8 cellular contexts compared by ENCODE assay signal in the genomic region with DNA sequence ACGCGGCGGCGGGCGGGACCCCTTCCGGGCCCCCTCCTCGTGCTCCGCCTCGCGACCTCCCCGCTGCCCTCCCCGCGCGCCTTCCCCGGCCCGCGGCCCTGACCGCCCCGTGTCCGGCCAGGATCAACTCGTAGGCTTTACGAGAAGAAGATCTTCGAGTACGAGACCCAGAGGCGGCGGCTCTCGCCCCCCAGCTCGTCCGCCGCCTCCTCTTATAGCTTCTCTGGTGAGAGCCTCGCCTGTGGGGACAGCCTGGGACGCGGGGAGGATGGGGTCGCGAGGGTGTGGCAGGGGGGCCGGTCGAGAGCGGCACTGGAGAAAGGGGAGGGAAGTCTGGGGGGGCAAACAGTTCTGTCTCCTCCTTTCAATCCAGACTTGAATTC. TPM values are rescaled to one million over a fixed set of nuclear protein-coding genes. Genes with fewer than 3 reads are reported as not detected.
DNase-seq lines count a peak whose midpoint lies in the region; ATAC-seq and TF ChIP-seq lines count a peak whose summit lies in the region.

No MANE protein-coding gene starts in this region.

- H3K4me3 Mint-ChIP-seq in CD4-positive, CD25-positive, alpha-beta regulatory T cell, result peak overlapping the region; percentile 83 to 93 (median 88)
- H3K4me3 Mint-ChIP-seq in dendritic cell treated with granulocyte-macrophage colony-stimulating factor and Interleukin-4, amounts not matched to agents 40 ng/mL and 50 ng/mL, for 4 days, result peak overlapping the region; percentile 82
- peak overlapping the region; percentile 86 to 93 (median 93) for H3K4me3 Mint-ChIP-seq in nephron

- H3K36me3 Mint-ChIP-seq in CD4-positive, CD25-positive, alpha-beta regulatory T cell, result no peaks in the 10 kb centered on the region
- peaks cover 22% of the 10 kb centered on the region for H3K36me3 Mint-ChIP-seq in dendritic cell treated with granulocyte-macrophage colony-stimulating factor and Interleukin-4, amounts not matched to agents 40 ng/mL and 50 ng/mL, for 4 days (ENCODE audit: low read depth)
- peaks cover 5% of the 10 kb centered on the region for H3K36me3 Mint-ChIP-seq in nephron (ENCODE audit: low read depth)

- dilution Hi-C loops in IMR-90 (cut with HindIII; ENCODE audit: low sequenced_read_pairs, unreplicated experiment), result no loop called here

- H3K4me1 ChIP-seq in CD4-positive, CD25-positive, alpha-beta regulatory T cell (ENCODE audit: control insufficient read depth, insufficient read depth, low read length, poor library complexity, severe bottlenecking), result peaks cover 28% of the 10 kb centered on the region
- peaks cover 13% of the 10 kb centered on the region for H3K4me1 ChIP-seq in IMR-90 (ENCODE audit: control insufficient read depth, insufficient read depth, low read length)

- TF ChIP-seq POLR2A in IMR-90 (IDR thresholded peaks at IDR 0.05; ENCODE audit: low read depth, low read length), result peak; percentile 12

- no peak overlapping the region for H2BK120ac ChIP-seq in IMR-90 (ENCODE audit: low read depth, low read length)

- intact Hi-C loops in IMR-90 (cut with micrococcal nuclease), result no loop called here
- intact Hi-C loops in dendritic cell treated with granulocyte-macrophage colony-stimulating factor and Interleukin-4, amounts not matched to agents 40 ng/mL and 50 ng/mL, for 4 days (cut with micrococcal nuclease), result no loop called here

- TSS peak; percentile 95 for BruUV-seq in IMR-90 (replicated peaks; lab: Mats Ljungman, UMichigan)

- H3K4ac ChIP-seq in IMR-90 (ENCODE audit: low read depth, low read length), result peak overlapping the region; percentile 86

- H4K5ac ChIP-seq in IMR-90 (ENCODE audit: low read depth, low read length), result 0 out of 2 replicates have a peak overlapping the region, but pooled peaks have one; percentile 30

- peak overlapping the region; percentile 35 for H4K91ac ChIP-seq in IMR-90 (ENCODE audit: insufficient read depth, low read depth, low read length)

- H3K4me3 ChIP-seq in CD4-positive, CD25-positive, alpha-beta regulatory T cell (ENCODE audit: low read depth, low read length), result peak overlapping the region; percentile 68
- peak overlapping the region; percentile 96 for H3K4me3 ChIP-seq in IMR-90 (ENCODE audit: insufficient read depth, low read depth, low read length)

- H3K9me1 ChIP-seq in IMR-90 (ENCODE audit: insufficient read depth, low read length), result 0 out of 2 replicates have a peak, but pooled peaks cover 5% of the 10 kb centered on the region

- peak overlapping the region; percentile 52; the same call in 1 of the 2 replicates for H3K56ac ChIP-seq in IMR-90 (ENCODE audit: extremely low read depth, insufficient read depth, low read length)

- peaks cover 17% of the 10 kb centered on the region for H4K20me1 ChIP-seq in IMR-90 (ENCODE audit: insufficient read depth, low read length)

- WGBS in IMR-90 (ENCODE audit: extremely low coverage in 2 of 2, insufficient read length in 1 of 2), 2 experiments, result 42% methylated on average over 6 of the region's 38 CpGs; no CpG with 5 or more reads in 1 of the 2 experiments

- H3K79me1 ChIP-seq in IMR-90 (ENCODE audit: low read depth in 1 of 2, low read length in 2 of 2), result peaks cover 0 to 30% of the 10 kb centered on the region in 2 experiments; a peak in 3 of 4 replicates

- H3K27me3 Mint-ChIP-seq in CD4-positive, CD25-positive, alpha-beta regulatory T cell, result no peaks in the 10 kb centered on the region
- H3K27me3 Mint-ChIP-seq in dendritic cell treated with granulocyte-macrophage colony-stimulating factor and Interleukin-4, amounts not matched to agents 40 ng/mL and 50 ng/mL, for 4 days, result no peaks in the 10 kb centered on the region
- no peaks in the 10 kb centered on the region for H3K27me3 Mint-ChIP-seq in nephron (ENCODE audit: low read depth)

- no peak for DNase-seq in CD4-positive, CD25-positive, alpha-beta regulatory T cell
- DNase-seq in IMR-90 (no peak), NCI-H1417 (lab: John Stamatoyannopoulos, UW) (no peak)
- no peak for DNase-seq in stimulated activated CD4-positive, alpha-beta T cell treated with anti-CD3 and anti-CD28 coated beads, Interleukin-4, amount 100 ng/mL, for 1 hour

- peak overlapping the region; percentile 34; the same call in 1 of the 2 replicates for H3K18ac ChIP-seq in IMR-90 (ENCODE audit: low read depth, low read length)

- H3K27ac Mint-ChIP-seq in CD4-positive, CD25-positive, alpha-beta regulatory T cell, result peak overlapping the region in 2 of 3 donors; percentile 90 to 91
- peak overlapping the region; percentile 93 for H3K27ac Mint-ChIP-seq in dendritic cell treated with granulocyte-macrophage colony-stimulating factor and Interleukin-4, amounts not matched to agents 40 ng/mL and 50 ng/mL, for 4 days
- peak overlapping the region; percentile 42 to 91 (median 78) for H3K27ac Mint-ChIP-seq in nephron

- peak overlapping the region; percentile 49 for H2AK5ac ChIP-seq in IMR-90 (ENCODE audit: low read depth, low read length)

- peak overlapping the region; percentile 91; the same call in 1 of the 2 replicates for H3K23ac ChIP-seq in IMR-90 (ENCODE audit: low read depth, low read length)

- H3K4me1 Mint-ChIP-seq in CD4-positive, CD25-positive, alpha-beta regulatory T cell, result peaks cover 0 to 24% (median under 1%) of the 10 kb centered on the region in 4 donors
- peaks cover 48% of the 10 kb centered on the region for H3K4me1 Mint-ChIP-seq in dendritic cell treated with granulocyte-macrophage colony-stimulating factor and Interleukin-4, amounts not matched to agents 40 ng/mL and 50 ng/mL, for 4 days (ENCODE audit: low read depth)
- peaks cover 8% of the 10 kb centered on the region for H3K4me1 Mint-ChIP-seq in nephron

- no peak for ATAC-seq in CD4-positive, CD25-positive, alpha-beta regulatory T cell (ENCODE audit: low read depth in 2 of 2)
- ATAC-seq in IMR-90 (ENCODE audit: low read depth), result no peak
- ATAC-seq in HG02970 (IDR thresholded peaks at IDR 0.05; ENCODE audit: low FRiP score, unreplicated experiment), result no peak
- no peak for ATAC-seq in GM18858 (IDR thresholded peaks at IDR 0.05; ENCODE audit: unreplicated experiment)

- no peak overlapping the region for H2BK15ac ChIP-seq in IMR-90 (ENCODE audit: low read depth, low read length)

- peak overlapping the region; percentile 98 for H3K27ac ChIP-seq in CD4-positive, CD25-positive, alpha-beta regulatory T cell (ENCODE audit: insufficient read depth, low read length, poor library complexity, severe bottlenecking)
- peak overlapping the region; percentile 93 for H3K27ac ChIP-seq in IMR-90 (ENCODE audit: insufficient read depth, low read length)

- no peaks in the 10 kb centered on the region for H3K9me3 ChIP-seq in CD4-positive, CD25-positive, alpha-beta regulatory T cell (ENCODE audit: control insufficient read depth in 2 of 2, low read length in 2 of 2)
- no peaks in the 10 kb centered on the region for H3K9me3 ChIP-seq in IMR-90 (ENCODE audit: control insufficient read depth, insufficient read depth, low read length)

- peak overlapping the region; percentile 79 for H2AFZ ChIP-seq in IMR-90 (replicated peaks; ENCODE audit: low read length, poor library complexity)

- peak overlapping the region; percentile 79 for H3K14ac ChIP-seq in IMR-90 (replicated peaks; ENCODE audit: low read depth, low read length)

- CTCF ChIA-PET in IMR-90 (lab: Yijun Ruan, JAX), result no interaction called here

- peak overlapping the region; percentile 89 for H3K4me2 ChIP-seq in IMR-90 (ENCODE audit: low read depth, low read length)

- in situ Hi-C loops in IMR-90 (cut with MboI; ENCODE audit: low sequenced_read_pairs), result no loop called here

- no peaks in the 10 kb centered on the region for H3K27me3 ChIP-seq in CD4-positive, CD25-positive, alpha-beta regulatory T cell (ENCODE audit: control insufficient read depth, insufficient read depth, low read length)
- no peaks in the 10 kb centered on the region for H3K27me3 ChIP-seq in IMR-90 (ENCODE audit: control insufficient read depth, insufficient read depth, low read length)

- TF ChIP-seq RAD21 in IMR-90 (IDR thresholded peaks at IDR 0.05; ENCODE audit: low read length), result no peak

- H4K8ac ChIP-seq in IMR-90 (ENCODE audit: low read depth in 2 of 2, low read length in 2 of 2), result peak overlapping the region; percentile 66; a peak in 3 of 4 replicates

- no peak for TF ChIP-seq CTCF in IMR-90 (conservative IDR thresholded peaks at IDR 0.05; ENCODE audit: low read depth, low read length)
- no peak for TF ChIP-seq CTCF in nephron (IDR thresholded peaks at IDR 0.05; ENCODE audit: unreplicated experiment in 3 of 3)

- H2AK9ac ChIP-seq in IMR-90 (replicated peaks; ENCODE audit: low read depth, low read length, poor library complexity), result peak overlapping the region; percentile 97

- no peak overlapping the region for H2BK20ac ChIP-seq in IMR-90 (ENCODE audit: low read depth, low read length)

- POLR2A ChIA-PET in IMR-90 (lab: Charles Lee; ENCODE audit: unreplicated experiment), result interaction anchor here (0.5 to 0.8 kb wide), 4 partner anchors 9 to 787 kb away, joined by 3 to 7 read pairs (median 3); no protein-coding TSS in a partner anchor

- H3K9ac ChIP-seq in IMR-90 (ENCODE audit: low read depth, low read length), result peak overlapping the region; percentile 94

- peaks cover 4% of the 10 kb centered on the region for H3K36me3 ChIP-seq in CD4-positive, CD25-positive, alpha-beta regulatory T cell (ENCODE audit: control insufficient read depth, insufficient read depth, low read length)
- H3K36me3 ChIP-seq in IMR-90 (ENCODE audit: control insufficient read depth, insufficient read depth, low read length), result peaks cover 11% of the 10 kb centered on the region; the same call in 1 of the 2 replicates

- H3K9me3 Mint-ChIP-seq in CD4-positive, CD25-positive, alpha-beta regulatory T cell, result peaks cover 0 to 2% (median 0%) of the 10 kb centered on the region in 7 donors
- H3K9me3 Mint-ChIP-seq in dendritic cell treated with granulocyte-macrophage colony-stimulating factor and Interleukin-4, amounts not matched to agents 40 ng/mL and 50 ng/mL, for 4 days, result no peaks in the 10 kb centered on the region
- peaks cover 12% of the 10 kb centered on the region for H3K9me3 Mint-ChIP-seq in nephron

- peak overlapping the region; percentile 79 for H2BK5ac ChIP-seq in IMR-90 (ENCODE audit: low read depth, low read length, poor library complexity, severe bottlenecking)

RNA-seq across cellular contexts. Expression of a gene that starts 0.5 kb away (rescaled TPM):
- total RNA-seq in CD4-positive, CD25-positive, alpha-beta regulatory T cell, result 133 TPM
- 10 to 100 TPM; 31.8 to 44.0 (median 34.6) TPM for polyA plus RNA-seq in CD4-positive, CD25-positive, alpha-beta regulatory T cell
- total RNA-seq in IMR-90 (2012; rRNA removed), result 9.9 and 11.4 TPM in 2 replicates
- polyA plus RNA-seq in IMR-90 (2012; rRNA removed), result 68.8 and 80.6 TPM in 2 replicates
- polyA plus RNA-seq in IMR-90 (2012; cell fraction: cytosol; rRNA removed), result 53.8 and 120 TPM in 2 replicates
- polyA plus RNA-seq in IMR-90 (2012; cell fraction: nucleus; rRNA removed; ENCODE audit: low replicate concordance), result 118 and 134 TPM in 2 replicates

RNA-seq across cellular contexts. Expression of a gene that starts 5.1 kb away (rescaled TPM):
- 1,918 TPM for total RNA-seq in CD4-positive, CD25-positive, alpha-beta regulatory T cell
- polyA plus RNA-seq in CD4-positive, CD25-positive, alpha-beta regulatory T cell, result 100 to 1,000 TPM; 219 to 283 (median 250) TPM
- total RNA-seq in IMR-90 (2012; rRNA removed), result 1,356 and 1,443 TPM in 2 replicates
- polyA plus RNA-seq in IMR-90 (2012; rRNA removed), result 1,357 and 1,435 TPM in 2 replicates
- polyA plus RNA-seq in IMR-90 (2012; cell fraction: cytosol; rRNA removed), result 639 and 1,121 TPM in 2 replicates
- polyA plus RNA-seq in IMR-90 (2012; cell fraction: nucleus; rRNA removed; ENCODE audit: low replicate concordance), result 2,032 and 4,690 TPM in 2 replicates

RNA-seq across cellular contexts. Expression of a gene that starts 18.6 kb away (rescaled TPM):
- 4,192 TPM for total RNA-seq in CD4-positive, CD25-positive, alpha-beta regulatory T cell
- polyA plus RNA-seq in CD4-positive, CD25-positive, alpha-beta regulatory T cell, result 1,000 to 10,000 TPM; 3,877 to 6,073 (median 4,905) TPM
- 1,582 and 1,900 TPM in 2 replicates for total RNA-seq in IMR-90 (2012; rRNA removed)
- polyA plus RNA-seq in IMR-90 (2012; rRNA removed), result 4,696 and 7,467 TPM in 2 replicates
- 1,699 and 6,181 TPM in 2 replicates for polyA plus RNA-seq in IMR-90 (2012; cell fraction: cytosol; rRNA removed)
- polyA plus RNA-seq in IMR-90 (2012; cell fraction: nucleus; rRNA removed; ENCODE audit: low replicate concordance), result 2,396 and 4,012 TPM in 2 replicates

RNA-seq across cellular contexts. Expression of a gene that starts 29.5 kb away (rescaled TPM):
- 29.7 TPM for total RNA-seq in CD4-positive, CD25-positive, alpha-beta regulatory T cell
- polyA plus RNA-seq in CD4-positive, CD25-positive, alpha-beta regulatory T cell, result 10 to 100 TPM; 12.2 to 23.1 (median 19.1) TPM
- 42.5 and 51.4 TPM in 2 replicates for total RNA-seq in IMR-90 (2012; rRNA removed)
- polyA plus RNA-seq in IMR-90 (2012; rRNA removed), result 54.7 and 55.5 TPM in 2 replicates
- polyA plus RNA-seq in IMR-90 (2012; cell fraction: cytosol; rRNA removed), result 29.9 and 61.9 TPM in 2 replicates
- 29.2 and 61.8 TPM in 2 replicates for polyA plus RNA-seq in IMR-90 (2012; cell fraction: nucleus; rRNA removed; ENCODE audit: low replicate concordance)

RNA-seq across cellular contexts. Expression of a gene that starts 31.8 kb away (rescaled TPM):
- total RNA-seq in CD4-positive, CD25-positive, alpha-beta regulatory T cell, result 84.2 TPM
- polyA plus RNA-seq in CD4-positive, CD25-positive, alpha-beta regulatory T cell, result 10 to 100 TPM; 28.4 to 37.7 (median 34.3) TPM
- 4.4 and 4.8 TPM in 2 replicates for total RNA-seq in IMR-90 (2012; rRNA removed)
- 24.4 and 26.6 TPM in 2 replicates for polyA plus RNA-seq in IMR-90 (2012; rRNA removed)
- polyA plus RNA-seq in IMR-90 (2012; cell fraction: cytosol; rRNA removed), result 11.7 and 12.2 TPM in 2 replicates
- 146 and 212 TPM in 2 replicates for polyA plus RNA-seq in IMR-90 (2012; cell fraction: nucleus; rRNA removed; ENCODE audit: low replicate concordance)

Comparison
In these comparisons a context has a peak if more than half of its experiments do, and no peak if none do; other contexts are left out.
1. RNA of a gene that starts 0.5 kb away (total RNA-seq): 133 TPM in CD4-positive, CD25-positive, alpha-beta regulatory T cell (single experiment); 9.9 to 11.4 TPM in IMR-90; every median in the first group is over 10 times any median in the second.
2. Peak in every context shown above with its lines, with median percentiles within 50 percentile points of each other: H3K27ac Mint-ChIP-seq and H3K4me3 Mint-ChIP-seq.